ENCODE assay signal across 28 cellular contexts in genomic region chr3:38283810-38284775, GRCh38. TPM values are rescaled to one million over a fixed set of nuclear protein-coding genes. Genes with fewer than 3 reads are reported as not detected.
DNase-seq lines count a peak whose midpoint lies in the region; ATAC-seq and TF ChIP-seq lines count a peak whose summit lies in the region.
"Had no signal": no experiment of that assay in that cellular context is flagged by ENCODE, and none has a peak within 500 bp of the region (broad histone marks: within the 10 kb centered on the region; RNA-seq: fewer than 3 reads in every experiment).

No MANE protein-coding gene starts in this region.

- H3K9me3 ChIP-seq in aorta (ENCODE audit: control insufficient read depth, low read length): no peaks in the 10 kb centered on the region
- H3K9me3 ChIP-seq: stomach had no signal

- no peaks in the 10 kb centered on the region for H3K36me3 ChIP-seq in aorta (ENCODE audit: control insufficient read depth in 1 of 2, insufficient read depth in 2 of 2, low read length in 1 of 2)
- H3K36me3 ChIP-seq: stomach had no signal

- H3K27me3 ChIP-seq in aorta (ENCODE audit: control insufficient read depth in 1 of 2, insufficient read depth in 2 of 2, low read length in 1 of 2): no peaks in the 10 kb centered on the region
- H3K27me3 ChIP-seq: foreskin keratinocyte, stomach had no signal

- in situ Hi-C loops in astrocyte of the spinal cord (cut with HindIII; ENCODE audit: low sequenced_read_pairs): no loop called here

- no peaks in the 10 kb centered on the region for H3K4me1 ChIP-seq in aorta (ENCODE audit: control insufficient read depth in 1 of 2, insufficient read depth in 2 of 2, low read length in 2 of 2)
- H3K4me1 ChIP-seq: foreskin keratinocyte, stomach had no signal

- peak; percentile 36 for DNase-seq in activated CD8-positive, alpha-beta memory T cell treated with anti-CD3 and anti-CD28 coated beads, Interleukin-2, amount 50 U/mL, for 48 hours
- no peak for DNase-seq in activated CD8-positive, alpha-beta memory T cell treated with anti-CD3 and anti-CD28 coated beads for 24 hours
- DNase-seq in astrocyte of the spinal cord (ENCODE audit: low read depth, low spot score) (peak; percentile 34), iris pigment epithelial cell (ENCODE audit: low read depth) (peak; percentile 45), aorta (no peak), SIG-M5 treated with dmso at 0.1 percent for 504 hours (lab: John Stamatoyannopoulos, UW; ENCODE audit: unreplicated experiment) (no peak), NCI-H2029 treated with DMSO at 0.1 percent for 48 hours (lab: John Stamatoyannopoulos, UW) (no peak)
- DNase-seq: activated CD4-positive, alpha-beta T cell treated with anti-CD3 and anti-CD28 coated beads for 48 hours; activated effector memory CD4-positive, alpha-beta T cell treated with anti-CD3 and anti-CD28 coated beads, Interleukin-2, amount 50 U/mL, for 16 hours; amniotic stem cell; CD4-positive, CD25-positive, alpha-beta regulatory T cell; cerebellar nuclear complex; DMS 273 treated with DMSO at 0.1 percent for 48 hours; effector memory CD8-positive, alpha-beta T cell; foreskin keratinocyte; hippocampal formation; Kasumi-1; mammary epithelial cell; naive B cell; NCI-H1092 treated with DMSO at 0.1 percent for 48 hours; NCI-H526 treated with DMSO at 0.1 percent for 48 hours; posterior cingulate gyrus; small intestine; stimulated activated CD4-positive, alpha-beta T cell treated with anti-CD3 and anti-CD28 coated beads, Interleukin-4, amount 100 ng/mL, for 1 hour; stomach had no signal

- ATAC-seq in aorta (ENCODE audit: low FRiP score) (peak; percentile 63), HG03139 (IDR thresholded peaks at IDR 0.05; ENCODE audit: unreplicated experiment) (no peak)
- ATAC-seq: effector memory CD8-positive, alpha-beta T cell; foreskin keratinocyte had no signal

- WGBS in aorta, 2 donors: 77 to 80% methylated on average over 16 of the region's 16 CpGs

- no peak overlapping the region for H3K4me3 ChIP-seq in astrocyte of the spinal cord (ENCODE audit: low read depth, low read length)
- H3K4me3 ChIP-seq in aorta (ENCODE audit: low read length in 2 of 2): no peak overlapping the region
- H3K4me3 ChIP-seq: stomach had no signal

- TF ChIP-seq CTCF in astrocyte of the spinal cord (IDR thresholded peaks at IDR 0.05; ENCODE audit: low read depth, low read length): no peak

- no peak overlapping the region for H3K27ac ChIP-seq in aorta (ENCODE audit: low read depth in 1 of 2, low read length in 2 of 2)
- H3K27ac ChIP-seq: 22Rv1, foreskin keratinocyte, stomach had no signal

- intact Hi-C loops in aorta (cut with DNase I): no loop called here

RNA-seq across cellular contexts. Expression of gene SLC22A14, which starts 2.0 kb away (rescaled TPM):
- under 1 TPM; 0.42 to 0.49 TPM for total RNA-seq in aorta
- polyA plus RNA-seq in aorta: under 1 TPM in 1 of 2 donors, not detected in 1; 0.18 TPM
- total RNA-seq: CD4-positive, CD25-positive, alpha-beta regulatory T cell; HT1080; stomach had no signal
- polyA plus RNA-seq: CD4-positive, CD25-positive, alpha-beta regulatory T cell had no signal

RNA-seq across cellular contexts. Expression of gene SLC22A13, which starts 18.5 kb away (rescaled TPM):
- total RNA-seq in aorta: 1 to 10 TPM; 1.1 to 1.3 TPM
- not detected for polyA plus RNA-seq in aorta
- total RNA-seq: HT1080 had no signal

Comparison
In these comparisons a context has a peak if more than half of its experiments do, and no peak if none do; other contexts are left out.
1. DNase-seq: peak in activated CD8-positive, alpha-beta memory T cell treated with anti-CD3 and anti-CD28 coated beads, Interleukin-2, amount 50 U/mL, for 48 hours (single experiment), astrocyte of the spinal cord (single experiment) and iris pigment epithelial cell (single experiment); none in activated CD8-positive, alpha-beta memory T cell treated with anti-CD3 and anti-CD28 coated beads for 24 hours (single experiment), aorta (0 of 2), SIG-M5 treated with dmso at 0.1 percent for 504 hours (single experiment) and NCI-H2029 treated with DMSO at 0.1 percent for 48 hours (single experiment).